Comparison of ENCODE assay signal across 8 cellular contexts in the genomic region with DNA sequence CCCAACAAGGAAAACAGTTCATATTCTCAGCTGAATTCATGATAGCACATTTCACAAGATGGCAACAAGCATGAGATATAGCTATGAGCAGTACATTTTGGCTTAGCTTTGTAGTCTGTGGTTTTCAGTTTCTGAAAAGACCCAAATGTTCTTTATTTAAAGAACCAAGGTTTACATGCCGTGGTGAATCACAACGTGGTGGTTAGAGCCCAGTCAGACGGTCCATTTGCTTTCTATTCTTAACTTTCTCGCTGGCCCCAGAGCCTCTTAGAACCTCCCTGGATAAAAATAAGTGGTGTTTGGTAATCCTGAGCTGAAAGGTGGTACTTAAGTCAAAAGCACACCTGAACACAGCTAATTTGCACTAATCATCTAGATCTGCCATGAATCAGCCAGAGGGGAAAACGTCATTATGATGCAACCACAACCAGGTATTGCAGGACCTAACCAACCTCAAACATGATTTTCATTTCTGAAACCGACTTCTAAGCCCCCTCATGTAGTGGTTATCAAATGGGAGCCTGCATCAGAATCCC. TPM values are rescaled to one million over a fixed set of nuclear protein-coding genes. Genes with fewer than 3 reads are reported as not detected.
DNase-seq lines count a peak whose midpoint lies in the region; ATAC-seq and TF ChIP-seq lines count a peak whose summit lies in the region.

No MANE protein-coding gene starts in this region.

- no peaks in the 10 kb centered on the region for H3K27me3 Mint-ChIP-seq in activated CD8-positive, alpha-beta T cell treated with anti-CD3 and anti-CD28 coated beads, Interleukin-2, amount 10 ng/mL, durations not matched to agents 7 days and 5 days (ENCODE audit: low read depth)

- H3K36me3 Mint-ChIP-seq in activated CD8-positive, alpha-beta T cell treated with anti-CD3 and anti-CD28 coated beads, Interleukin-2, amount 10 ng/mL, durations not matched to agents 7 days and 5 days (ENCODE audit: low read depth), result peaks cover 13% of the 10 kb centered on the region

- H3K4me1 ChIP-seq in osteoblast (ENCODE audit: insufficient read depth, low read length) (peaks cover 37% of the 10 kb centered on the region), tibial nerve (no peaks in the 10 kb centered on the region)

- no peaks in the 10 kb centered on the region for H4K20me1 ChIP-seq in osteoblast (ENCODE audit: insufficient read depth, low read length)

- TF ChIP-seq POLR2A in tibial nerve (IDR thresholded peaks at IDR 0.05), result no peak

- TF ChIP-seq EP300 in tibial nerve (IDR thresholded peaks at IDR 0.05), result no peak

- POLR2A ChIA-PET in activated CD8-positive, alpha-beta T cell treated with anti-CD3 and anti-CD28 coated beads, Interleukin-2, amount 10 ng/mL, durations not matched to agents 7 days and 5 days (lab: Charles Lee), result interaction anchor here (0.9 to 2.1 kb wide), 4 partner anchors 18 to 204 kb away, joined by 3 to 6 read pairs (median 4); partner anchors contain the start of genes CARHSP1 and HAPSTR1

- peak overlapping the region; percentile 4 for H2AFZ ChIP-seq in osteoblast (ENCODE audit: low read length)

- no peaks in the 10 kb centered on the region for H3K9me3 Mint-ChIP-seq in activated CD8-positive, alpha-beta T cell treated with anti-CD3 and anti-CD28 coated beads, Interleukin-2, amount 10 ng/mL, durations not matched to agents 7 days and 5 days (ENCODE audit: insufficient read depth)

- DNase-seq in NCI-H2107 treated with DMSO at 0.1 percent for 48 hours (lab: John Stamatoyannopoulos, UW; ENCODE audit: unreplicated experiment), result peak; percentile 71
- no peak for DNase-seq in NCI-H2107 (lab: John Stamatoyannopoulos, UW)
- peak; percentile 63 for DNase-seq in activated CD8-positive, alpha-beta T cell treated with anti-CD3 and anti-CD28 coated beads, Interleukin-2, amount 10 ng/mL, durations not matched to agents 7 days and 5 days
- peak; percentile 86 for DNase-seq in osteoblast (ENCODE audit: insufficient read length, low spot score, missing footprints)
- DNase-seq in superior temporal gyrus (ENCODE audit: extremely low spot score), result no peak
- no peak for DNase-seq in tibial nerve (ENCODE audit: low spot score in 2 of 2)
- no peak for DNase-seq in KG1 (lab: John Stamatoyannopoulos, UW)

- peak overlapping the region; percentile 24 for H3K4me3 ChIP-seq in osteoblast (ENCODE audit: insufficient read depth, low read length)
- no peak overlapping the region for H3K4me3 ChIP-seq in tibial nerve

- H3K27me3 ChIP-seq in osteoblast (ENCODE audit: insufficient read depth, low read length), result no peaks in the 10 kb centered on the region
- no peaks in the 10 kb centered on the region for H3K27me3 ChIP-seq in tibial nerve

- WGBS in tibial nerve, 2 donors, result 64% methylated on average over 6 of the region's 6 CpGs

- peak; percentile 65 for ATAC-seq in HG03139 (IDR thresholded peaks at IDR 0.05; ENCODE audit: unreplicated experiment)
- ATAC-seq in activated CD8-positive, alpha-beta T cell treated with anti-CD3 and anti-CD28 coated beads, Interleukin-2, amount 10 ng/mL, durations not matched to agents 7 days and 5 days, result peak; percentile 66

- H3K27ac ChIP-seq in osteoblast (ENCODE audit: low read depth, low read length) (peak overlapping the region; percentile 42), tibial nerve (no peak overlapping the region)

- peaks cover 2% of the 10 kb centered on the region for H3K9me3 ChIP-seq in osteoblast (ENCODE audit: low read depth, low read length)
- H3K9me3 ChIP-seq in tibial nerve, result peaks cover 0 to 6% (median 0%) of the 10 kb centered on the region in 4 donors

- H3K4me1 Mint-ChIP-seq in activated CD8-positive, alpha-beta T cell treated with anti-CD3 and anti-CD28 coated beads, Interleukin-2, amount 10 ng/mL, durations not matched to agents 7 days and 5 days (ENCODE audit: low read depth), result peaks cover 44% of the 10 kb centered on the region

- CTCF ChIA-PET in activated CD8-positive, alpha-beta T cell treated with anti-CD3 and anti-CD28 coated beads, Interleukin-2, amount 10 ng/mL, durations not matched to agents 7 days and 5 days (lab: Charles Lee), result interaction anchor here (0.8 to 1.3 kb wide), 2 partner anchors 12 to 136 kb away, joined by 3 to 4 read pairs; no protein-coding TSS in a partner anchor

- peak overlapping the region; percentile 63 for H3K4me2 ChIP-seq in osteoblast (ENCODE audit: insufficient read depth, low read length)

- H3K79me2 ChIP-seq in osteoblast (ENCODE audit: insufficient read depth, low read length), result no peaks in the 10 kb centered on the region

- no peak for TF ChIP-seq CTCF in osteoblast (IDR thresholded peaks at IDR 0.05; ENCODE audit: extremely low read depth, low read depth, low read length)
- no peak for TF ChIP-seq CTCF in tibial nerve (IDR thresholded peaks at IDR 0.05)

- H3K27ac Mint-ChIP-seq in activated CD8-positive, alpha-beta T cell treated with anti-CD3 and anti-CD28 coated beads, Interleukin-2, amount 10 ng/mL, durations not matched to agents 7 days and 5 days, result peak overlapping the region; percentile 94

- no peaks in the 10 kb centered on the region for H3K36me3 ChIP-seq in osteoblast (ENCODE audit: insufficient read depth, low read length)
- no peaks in the 10 kb centered on the region for H3K36me3 ChIP-seq in tibial nerve

- H3K4me3 Mint-ChIP-seq in activated CD8-positive, alpha-beta T cell treated with anti-CD3 and anti-CD28 coated beads, Interleukin-2, amount 10 ng/mL, durations not matched to agents 7 days and 5 days, result peak overlapping the region; percentile 32

RNA-seq across cellular contexts. Expression of gene HAPSTR1, which starts 18.6 kb away (rescaled TPM):
- 10 to 100 TPM; 55.8 to 60.4 TPM for total RNA-seq in activated CD8-positive, alpha-beta T cell treated with anti-CD3 and anti-CD28 coated beads, Interleukin-2, amount 10 ng/mL, durations not matched to agents 7 days and 5 days
- total RNA-seq in osteoblast, result 86.3 and 93.4 TPM in 2 replicates
- 10 to 100 TPM; 39.9 to 54.3 (median 50.6) TPM for total RNA-seq in tibial nerve

Comparison
In these comparisons a context has a peak if more than half of its experiments do, and no peak if none do; other contexts are left out.
1. DNase-seq: peak in NCI-H2107 treated with DMSO at 0.1 percent for 48 hours (single experiment), activated CD8-positive, alpha-beta T cell treated with anti-CD3 and anti-CD28 coated beads, Interleukin-2, amount 10 ng/mL, durations not matched to agents 7 days and 5 days (single experiment) and osteoblast (single experiment); none in NCI-H2107 (single experiment), superior temporal gyrus (single experiment), tibial nerve (0 of 2) and KG1 (single experiment).